Comparison of ENCODE assay signal across 24 cellular contexts in genomic region chr1:115204529-115204928, GRCh38.
DNase-seq lines count a peak whose midpoint lies in the region; ATAC-seq, FAIRE-seq and TF ChIP-seq lines count a peak whose summit lies in the region.
"Had no signal": no experiment of that assay in that cellular context is flagged by ENCODE, and none has a peak within 500 bp of the region (broad histone marks: within the 10 kb centered on the region; RNA-seq: fewer than 3 reads in every experiment).

No MANE protein-coding gene starts in this region.

- intact Hi-C loops in left ventricle myocardium inferior (cut with micrococcal nuclease): no loop called here
- intact Hi-C loops in left cardiac atrium (cut with DNase I): no loop called here

- TF ChIP-seq CTCF in left ventricle myocardium inferior (IDR thresholded peaks at IDR 0.05; ENCODE audit: borderline replicate concordance) (no peak), fibroblast of pulmonary artery (IDR thresholded peaks at IDR 0.05; ENCODE audit: low read length, missing control alignments) (no peak)

- no peaks in the 10 kb centered on the region for H3K27me3 ChIP-seq in left ventricle myocardium inferior (ENCODE audit: low read depth)
- H3K27me3 ChIP-seq: BE2C had no signal

- DNase-seq in left ventricle myocardium inferior (no peak), left cardiac atrium (no peak), RCC 7860 (ENCODE audit: low spot score) (no peak), fibroblast of pulmonary artery (ENCODE audit: low read depth) (peak; percentile 42)
- DNase-seq: ACHN; BE2C; C1 segment of cervical spinal cord; CD4-positive, CD25-positive, alpha-beta regulatory T cell; CD8-positive, alpha-beta memory T cell; COR-L47; DMS 273 treated with DMSO at 0.1 percent for 48 hours; DMS53; DND-41; EL; HCEC 1CT had no signal

- no peaks in the 10 kb centered on the region for H3K36me3 ChIP-seq in left ventricle myocardium inferior
- H3K36me3 ChIP-seq: BE2C had no signal

- peaks cover 23% of the 10 kb centered on the region for H3K9me3 ChIP-seq in left ventricle myocardium inferior (replicated peaks)
- H3K9me3 ChIP-seq: BE2C had no signal

- no peak for ATAC-seq in left cardiac atrium
- no peak for ATAC-seq in HG02840 (IDR thresholded peaks at IDR 0.05; ENCODE audit: low FRiP score, unreplicated experiment)
- ATAC-seq in GM18519 (IDR thresholded peaks at IDR 0.05; ENCODE audit: low FRiP score, unreplicated experiment): no peak
- no peak for ATAC-seq in GM18498 (IDR thresholded peaks at IDR 0.05; ENCODE audit: unreplicated experiment)
- ATAC-seq: GM23338, HepG2 had no signal

- peak overlapping the region; percentile 82 for H3K27ac ChIP-seq in left ventricle myocardium inferior (replicated peaks)

- no peak overlapping the region for H3K4me3 ChIP-seq in left ventricle myocardium inferior
- no peak overlapping the region for H3K4me3 ChIP-seq in fibroblast of pulmonary artery (replicated peaks; ENCODE audit: low read depth, low read length)
- H3K4me3 ChIP-seq: GM23338 had no signal

- H3K4me1 ChIP-seq in left ventricle myocardium inferior: peaks cover 23% of the 10 kb centered on the region
- H3K4me1 ChIP-seq: BE2C had no signal

- FAIRE-seq in RCC 7860 (lab: Jason Lieb, UNC) (peak; percentile 42), islet of Langerhans (lab: Jason Lieb, UNC) (peak; percentile 24)
- FAIRE-seq: GM12891, GM18507, H54, HepG2 had no signal
